Comparison of ENCODE assay signal across 8 cellular contexts in the genomic region with DNA sequence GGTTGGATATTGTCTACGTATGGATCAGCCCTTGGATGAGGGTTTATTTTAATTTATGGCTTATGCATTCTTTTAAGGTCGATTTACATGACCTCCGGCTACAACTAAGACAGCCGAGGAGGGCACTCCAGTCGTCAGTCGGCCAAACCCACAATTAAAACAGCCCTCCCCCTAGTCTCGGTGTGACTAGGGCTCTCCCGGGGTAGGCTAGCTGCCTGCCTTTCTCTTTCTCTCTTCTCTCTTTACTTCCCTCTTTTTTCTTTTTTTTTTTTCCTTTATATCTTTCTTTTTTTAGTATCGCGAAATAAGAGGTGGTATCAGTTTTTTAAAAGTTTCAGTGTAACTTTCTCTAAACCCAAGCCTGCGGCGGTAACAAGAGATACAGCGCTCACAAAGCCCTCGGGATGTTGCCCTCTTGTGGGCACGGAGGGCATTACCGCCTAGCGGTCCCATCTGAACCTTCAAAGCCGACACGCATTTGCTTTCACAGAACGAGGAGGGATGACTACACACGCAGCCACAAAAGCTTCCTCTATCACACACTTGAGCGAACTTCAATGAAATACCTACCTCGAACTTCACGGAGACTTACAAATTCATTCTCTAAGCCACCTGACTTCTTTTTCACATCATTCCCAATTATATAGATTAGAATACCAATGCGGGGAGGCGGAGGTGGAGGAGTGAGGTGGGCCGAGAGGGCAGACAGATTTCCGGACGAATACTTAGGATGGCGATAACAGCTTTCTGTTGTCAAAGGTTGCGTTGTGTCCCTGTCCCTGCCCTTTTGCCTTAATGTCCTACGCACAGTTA.
A peak's percentile ranks its signal among the peaks of the same experiment; 100 is the strongest.
DNase-seq lines count a peak whose midpoint lies in the region; FAIRE-seq and TF ChIP-seq lines count a peak whose summit lies in the region.

No MANE protein-coding gene starts in this region.

- TF ChIP-seq CTCF in neutrophil (IDR thresholded peaks at IDR 0.05) = peak; percentile 89

- H3K4me2 ChIP-seq in GM23248 (ENCODE audit: unreplicated experiment) = peak overlapping the region; percentile 82
- H3K4me2 ChIP-seq in Karpas-422 (ENCODE audit: low read depth, low read length, poor library complexity, severe bottlenecking) = no peak overlapping the region

- H4K20me1 ChIP-seq in GM23248 (ENCODE audit: insufficient read depth) = no peaks in the 10 kb centered on the region
- H4K20me1 ChIP-seq in Karpas-422 (ENCODE audit: insufficient read depth, low read depth, low read length) = no peaks in the 10 kb centered on the region

- H3K79me2 ChIP-seq in GM23248 (ENCODE audit: insufficient read depth) = no peaks in the 10 kb centered on the region
- no peaks in the 10 kb centered on the region for H3K79me2 ChIP-seq in Karpas-422 (ENCODE audit: low read length)

- H3K27me3 ChIP-seq in GM23248 (replicated peaks; ENCODE audit: insufficient read depth) (peaks cover 92% of the 10 kb centered on the region), Karpas-422 (ENCODE audit: low read length) (no peaks in the 10 kb centered on the region), neutrophil (peaks cover 100% of the 10 kb centered on the region), subcutaneous abdominal adipose tissue (ENCODE audit: control insufficient read depth in 5 of 5, insufficient read depth in 4 of 5, low read length in 5 of 5) (peaks cover 23 to 59% (median 30%) of the 10 kb centered on the region in 5 donors)

- H3K36me3 ChIP-seq in GM23248 (ENCODE audit: low read depth) (no peaks in the 10 kb centered on the region), Karpas-422 (ENCODE audit: insufficient read depth, low read length) (no peaks in the 10 kb centered on the region), neutrophil (no peaks in the 10 kb centered on the region), subcutaneous abdominal adipose tissue (ENCODE audit: control insufficient read depth in 5 of 5, insufficient read depth in 5 of 5, low read length in 5 of 5) (no peaks in the 10 kb centered on the region)

- H3K27ac ChIP-seq in GM23248 = no peak overlapping the region
- H3K27ac ChIP-seq in Karpas-422 (ENCODE audit: low read length) = no peak overlapping the region
- no peak overlapping the region for H3K27ac ChIP-seq in neutrophil
- H3K27ac ChIP-seq in subcutaneous abdominal adipose tissue (ENCODE audit: low read depth, low read length) = peak overlapping the region; percentile 90

- DNase-seq in EL (peak; percentile 90), GM23248 (peak; percentile 88), Karpas-422 (peak; percentile 81), SHP77 treated with DMSO at 0.1 percent for 48 hours (lab: John Stamatoyannopoulos, UW) (peak; percentile 69), frontal cortex (ENCODE audit: low spot score in 2 of 2) (peak; percentile 86 to 87)
- peak; percentile 86 for DNase-seq in activated naive CD4-positive, alpha-beta T cell treated with Interleukin-2 at 50 U/mL for 16 hours

- WGBS in GM23248 (ENCODE audit: low coverage in 1 of 2, low lambda C conversion rate in 2 of 2, missing lambda C conversion rate in 2 of 2), 2 experiments = 2% methylated on average over 32 of the region's 32 CpGs

- H3K9me3 ChIP-seq in GM23248 (ENCODE audit: low read depth) (no peaks in the 10 kb centered on the region), Karpas-422 (ENCODE audit: low read length) (no peaks in the 10 kb centered on the region), neutrophil (no peaks in the 10 kb centered on the region), subcutaneous abdominal adipose tissue (ENCODE audit: control insufficient read depth in 5 of 5, low read length in 5 of 5) (no peaks in the 10 kb centered on the region)

- H2AFZ ChIP-seq in GM23248 (peak overlapping the region; percentile 86), Karpas-422 (ENCODE audit: low read length) (no peak overlapping the region)

- H3K4me3 ChIP-seq in GM23248 (peak overlapping the region; percentile 70), Karpas-422 (ENCODE audit: low read length) (no peak overlapping the region), neutrophil (ENCODE audit: low read depth in 1 of 2, low read length in 1 of 2) (peak overlapping the region; percentile 57), subcutaneous abdominal adipose tissue (ENCODE audit: low read depth in 1 of 5, low read length in 5 of 5) (peak overlapping the region; percentile 65 to 94 (median 76))

- FAIRE-seq in frontal cortex (lab: Jason Lieb, UNC) = no peak

- in situ Hi-C loops in GM23248 (cut with MboI) = no loop called here

- H3K9me2 ChIP-seq in GM23248 (ENCODE audit: insufficient read depth) (no peaks in the 10 kb centered on the region), Karpas-422 (replicated peaks; ENCODE audit: insufficient read depth, low read length) (no peaks in the 10 kb centered on the region)

- no peak overlapping the region for H3K9ac ChIP-seq in GM23248
- H3K9ac ChIP-seq in Karpas-422 (ENCODE audit: low read length) = no peak overlapping the region
- peak overlapping the region in 4 of 5 donors; percentile 59 to 79 (median 70) for H3K9ac ChIP-seq in subcutaneous abdominal adipose tissue (ENCODE audit: low read length in 5 of 5)

- H3K4me1 ChIP-seq in GM23248 (ENCODE audit: insufficient read depth) (peaks cover 13% of the 10 kb centered on the region), Karpas-422 (ENCODE audit: low read length) (no peaks in the 10 kb centered on the region), neutrophil (ENCODE audit: control insufficient read depth in 1 of 2, insufficient read depth in 1 of 2, low read depth in 1 of 2, low read length in 1 of 2) (peaks cover 32 to 38% of the 10 kb centered on the region in 2 experiments), subcutaneous abdominal adipose tissue (ENCODE audit: control insufficient read depth in 5 of 5, insufficient read depth in 5 of 5, low read length in 5 of 5) (peaks cover 0 to 52% (median 40%) of the 10 kb centered on the region in 5 donors)

- H3F3A ChIP-seq in GM23248 (ENCODE audit: insufficient read depth) = no peaks in the 10 kb centered on the region

Comparison
In these comparisons a context has a peak if more than half of its experiments do, and no peak if none do; other contexts are left out.
1. H3K9ac ChIP-seq: peak in subcutaneous abdominal adipose tissue (4 of 5); none in GM23248 (single experiment) and Karpas-422 (single experiment).
2. Peak in every context shown above with its lines, with median percentiles within 50 percentile points of each other: DNase-seq.